Comparison of ENCODE assay signal across 1 cellular context in genomic region chr15:75639709-75640482, GRCh38.
TF ChIP-seq lines count a peak whose summit lies in the region.

A gene with protein sequence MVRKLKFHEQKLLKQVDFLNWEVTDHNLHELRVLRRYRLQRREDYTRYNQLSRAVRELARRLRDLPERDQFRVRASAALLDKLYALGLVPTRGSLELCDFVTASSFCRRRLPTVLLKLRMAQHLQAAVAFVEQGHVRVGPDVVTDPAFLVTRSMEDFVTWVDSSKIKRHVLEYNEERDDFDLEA (minus strand): TSS chr15:75640224. CDS start chr15:75640168, 56 bp downstream.

TF ChIP-seq in K562, 482 proteins besides CTCF, POLR2A, EP300 and RAD21 (continued from another document and continues in another):
- TF ChIP-seq SREBF1 (IDR thresholded peaks at IDR 0.05; ENCODE audit: borderline replicate concordance, low read depth, low read length) (no peak), GATA2 (CRISPR knock-in tag; IDR thresholded peaks at IDR 0.05) (no peak; the same call in 1 of the 2 replicates), SRF (CRISPR knock-in tag; IDR thresholded peaks at IDR 0.05) (no peak), NKRF (IDR thresholded peaks at IDR 0.05; ENCODE audit: borderline replicate concordance) (peak; percentile 94), CEBPG (CRISPR knock-in tag; IDR thresholded peaks at IDR 0.05) (0 out of 2 replicates have a peak, but pooled peaks have one; percentile 37), CEBPG (tag; conservative IDR thresholded peaks at IDR 0.05 in 1 of 2, IDR thresholded peaks at IDR 0.05 in 1 of 2) (no peak), ZNF354B (CRISPR knock-in tag; IDR thresholded peaks at IDR 0.05) (no peak), CREB5 (CRISPR knock-in tag; IDR thresholded peaks at IDR 0.05) (no peak), GABPA (tag; conservative IDR thresholded peaks at IDR 0.05; ENCODE audit: low read depth) (peak; percentile 68), HNRNPL (IDR thresholded peaks at IDR 0.05; ENCODE audit: low read depth, low read length) (no peak), ESRRB (CRISPR knock-in tag; IDR thresholded peaks at IDR 0.05; ENCODE audit: borderline replicate concordance) (no peak), HCFC1 (IDR thresholded peaks at IDR 0.05; ENCODE audit: low read depth, low read length) (peak; percentile 54), KDM4B (IDR thresholded peaks at IDR 0.05; ENCODE audit: borderline replicate concordance in 2 of 2, low read depth in 1 of 2) (no peak; a peak in 1 of 4 replicates), SFPQ (IDR thresholded peaks at IDR 0.05; ENCODE audit: low read depth, low read length) (no peak), HDAC2 (IDR thresholded peaks at IDR 0.05) (peak; percentile 61; the same call in 1 of the 2 replicates), MXI1 (IDR thresholded peaks at IDR 0.05; ENCODE audit: low read depth, low read length) (peak; percentile 43; the same call in 1 of the 2 replicates), GABPB1 (CRISPR knock-in tag; IDR thresholded peaks at IDR 0.05) (peak; percentile 65), RFX1 (IDR thresholded peaks at IDR 0.05) (no peak), RBM22 (IDR thresholded peaks at IDR 0.05; ENCODE audit: low read depth, low read length, poor library complexity, severe bottlenecking) (no peak), TEAD1 (CRISPR knock-in tag; IDR thresholded peaks at IDR 0.05) (peak in 1 of 2 experiments; percentile 80; a peak in 2 of 4 replicates), ZBTB12 (CRISPR knock-in tag; IDR thresholded peaks at IDR 0.05) (no peak), ZNF217 (CRISPR knock-in tag; IDR thresholded peaks at IDR 0.05) (no peak), ELK3 (CRISPR knock-in tag; IDR thresholded peaks at IDR 0.05) (no peak), MECOM (CRISPR knock-in tag; IDR thresholded peaks at IDR 0.05) (no peak), ZNF239 (CRISPR knock-in tag; IDR thresholded peaks at IDR 0.05) (no peak), TAF7 (tag; IDR thresholded peaks at IDR 0.05) (peak; percentile 49; the same call in 1 of the 2 replicates), BHLHE40 (IDR thresholded peaks at IDR 0.05; ENCODE audit: low read length) (peak; percentile 80), ATF3 (IDR thresholded peaks at IDR 0.05) (no peak), ATF3 (CRISPR knock-in tag; conservative IDR thresholded peaks at IDR 0.05) (no peak), ZNF316 (IDR thresholded peaks at IDR 0.05) (0 out of 2 replicates have a peak, but pooled peaks have one; percentile 16), POLR2AphosphoS5 (IDR thresholded peaks at IDR 0.05; ENCODE audit: control insufficient read depth, insufficient read depth, low read depth, low read length) (peak; percentile 91), SIN3B (IDR thresholded peaks at IDR 0.05; ENCODE audit: low read depth) (peak; percentile 61; the same call in 1 of the 2 replicates), TCF7 (IDR thresholded peaks at IDR 0.05; ENCODE audit: borderline replicate concordance) (no peak), TEAD4 (IDR thresholded peaks at IDR 0.05; ENCODE audit: low read length) (no peak), TEAD4 (CRISPR knock-in tag; IDR thresholded peaks at IDR 0.05; ENCODE audit: borderline replicate concordance) (peak; percentile 74; the same call in 1 of the 2 replicates)
- TF ChIP-seq, protein P1, sequence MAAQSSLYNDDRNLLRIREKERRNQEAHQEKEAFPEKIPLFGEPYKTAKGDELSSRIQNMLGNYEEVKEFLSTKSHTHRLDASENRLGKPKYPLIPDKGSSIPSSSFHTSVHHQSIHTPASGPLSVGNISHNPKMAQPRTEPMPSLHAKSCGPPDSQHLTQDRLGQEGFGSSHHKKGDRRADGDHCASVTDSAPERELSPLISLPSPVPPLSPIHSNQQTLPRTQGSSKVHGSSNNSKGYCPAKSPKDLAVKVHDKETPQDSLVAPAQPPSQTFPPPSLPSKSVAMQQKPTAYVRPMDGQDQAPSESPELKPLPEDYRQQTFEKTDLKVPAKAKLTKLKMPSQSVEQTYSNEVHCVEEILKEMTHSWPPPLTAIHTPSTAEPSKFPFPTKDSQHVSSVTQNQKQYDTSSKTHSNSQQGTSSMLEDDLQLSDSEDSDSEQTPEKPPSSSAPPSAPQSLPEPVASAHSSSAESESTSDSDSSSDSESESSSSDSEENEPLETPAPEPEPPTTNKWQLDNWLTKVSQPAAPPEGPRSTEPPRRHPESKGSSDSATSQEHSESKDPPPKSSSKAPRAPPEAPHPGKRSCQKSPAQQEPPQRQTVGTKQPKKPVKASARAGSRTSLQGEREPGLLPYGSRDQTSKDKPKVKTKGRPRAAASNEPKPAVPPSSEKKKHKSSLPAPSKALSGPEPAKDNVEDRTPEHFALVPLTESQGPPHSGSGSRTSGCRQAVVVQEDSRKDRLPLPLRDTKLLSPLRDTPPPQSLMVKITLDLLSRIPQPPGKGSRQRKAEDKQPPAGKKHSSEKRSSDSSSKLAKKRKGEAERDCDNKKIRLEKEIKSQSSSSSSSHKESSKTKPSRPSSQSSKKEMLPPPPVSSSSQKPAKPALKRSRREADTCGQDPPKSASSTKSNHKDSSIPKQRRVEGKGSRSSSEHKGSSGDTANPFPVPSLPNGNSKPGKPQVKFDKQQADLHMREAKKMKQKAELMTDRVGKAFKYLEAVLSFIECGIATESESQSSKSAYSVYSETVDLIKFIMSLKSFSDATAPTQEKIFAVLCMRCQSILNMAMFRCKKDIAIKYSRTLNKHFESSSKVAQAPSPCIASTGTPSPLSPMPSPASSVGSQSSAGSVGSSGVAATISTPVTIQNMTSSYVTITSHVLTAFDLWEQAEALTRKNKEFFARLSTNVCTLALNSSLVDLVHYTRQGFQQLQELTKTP (IDR thresholded peaks at IDR 0.05; ENCODE audit: low read depth in 1 of 2, partially characterized antibody in 2 of 2) = no peak
- TF ChIP-seq, protein P2, sequence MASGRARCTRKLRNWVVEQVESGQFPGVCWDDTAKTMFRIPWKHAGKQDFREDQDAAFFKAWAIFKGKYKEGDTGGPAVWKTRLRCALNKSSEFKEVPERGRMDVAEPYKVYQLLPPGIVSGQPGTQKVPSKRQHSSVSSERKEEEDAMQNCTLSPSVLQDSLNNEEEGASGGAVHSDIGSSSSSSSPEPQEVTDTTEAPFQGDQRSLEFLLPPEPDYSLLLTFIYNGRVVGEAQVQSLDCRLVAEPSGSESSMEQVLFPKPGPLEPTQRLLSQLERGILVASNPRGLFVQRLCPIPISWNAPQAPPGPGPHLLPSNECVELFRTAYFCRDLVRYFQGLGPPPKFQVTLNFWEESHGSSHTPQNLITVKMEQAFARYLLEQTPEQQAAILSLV (tag; IDR thresholded peaks at IDR 0.05) = no peak
- TF ChIP-seq, protein P3, sequence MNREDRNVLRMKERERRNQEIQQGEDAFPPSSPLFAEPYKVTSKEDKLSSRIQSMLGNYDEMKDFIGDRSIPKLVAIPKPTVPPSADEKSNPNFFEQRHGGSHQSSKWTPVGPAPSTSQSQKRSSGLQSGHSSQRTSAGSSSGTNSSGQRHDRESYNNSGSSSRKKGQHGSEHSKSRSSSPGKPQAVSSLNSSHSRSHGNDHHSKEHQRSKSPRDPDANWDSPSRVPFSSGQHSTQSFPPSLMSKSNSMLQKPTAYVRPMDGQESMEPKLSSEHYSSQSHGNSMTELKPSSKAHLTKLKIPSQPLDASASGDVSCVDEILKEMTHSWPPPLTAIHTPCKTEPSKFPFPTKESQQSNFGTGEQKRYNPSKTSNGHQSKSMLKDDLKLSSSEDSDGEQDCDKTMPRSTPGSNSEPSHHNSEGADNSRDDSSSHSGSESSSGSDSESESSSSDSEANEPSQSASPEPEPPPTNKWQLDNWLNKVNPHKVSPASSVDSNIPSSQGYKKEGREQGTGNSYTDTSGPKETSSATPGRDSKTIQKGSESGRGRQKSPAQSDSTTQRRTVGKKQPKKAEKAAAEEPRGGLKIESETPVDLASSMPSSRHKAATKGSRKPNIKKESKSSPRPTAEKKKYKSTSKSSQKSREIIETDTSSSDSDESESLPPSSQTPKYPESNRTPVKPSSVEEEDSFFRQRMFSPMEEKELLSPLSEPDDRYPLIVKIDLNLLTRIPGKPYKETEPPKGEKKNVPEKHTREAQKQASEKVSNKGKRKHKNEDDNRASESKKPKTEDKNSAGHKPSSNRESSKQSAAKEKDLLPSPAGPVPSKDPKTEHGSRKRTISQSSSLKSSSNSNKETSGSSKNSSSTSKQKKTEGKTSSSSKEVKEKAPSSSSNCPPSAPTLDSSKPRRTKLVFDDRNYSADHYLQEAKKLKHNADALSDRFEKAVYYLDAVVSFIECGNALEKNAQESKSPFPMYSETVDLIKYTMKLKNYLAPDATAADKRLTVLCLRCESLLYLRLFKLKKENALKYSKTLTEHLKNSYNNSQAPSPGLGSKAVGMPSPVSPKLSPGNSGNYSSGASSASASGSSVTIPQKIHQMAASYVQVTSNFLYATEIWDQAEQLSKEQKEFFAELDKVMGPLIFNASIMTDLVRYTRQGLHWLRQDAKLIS (CRISPR knock-in tag; IDR thresholded peaks at IDR 0.05) = peak; percentile 96
- TF ChIP-seq, protein P4, sequence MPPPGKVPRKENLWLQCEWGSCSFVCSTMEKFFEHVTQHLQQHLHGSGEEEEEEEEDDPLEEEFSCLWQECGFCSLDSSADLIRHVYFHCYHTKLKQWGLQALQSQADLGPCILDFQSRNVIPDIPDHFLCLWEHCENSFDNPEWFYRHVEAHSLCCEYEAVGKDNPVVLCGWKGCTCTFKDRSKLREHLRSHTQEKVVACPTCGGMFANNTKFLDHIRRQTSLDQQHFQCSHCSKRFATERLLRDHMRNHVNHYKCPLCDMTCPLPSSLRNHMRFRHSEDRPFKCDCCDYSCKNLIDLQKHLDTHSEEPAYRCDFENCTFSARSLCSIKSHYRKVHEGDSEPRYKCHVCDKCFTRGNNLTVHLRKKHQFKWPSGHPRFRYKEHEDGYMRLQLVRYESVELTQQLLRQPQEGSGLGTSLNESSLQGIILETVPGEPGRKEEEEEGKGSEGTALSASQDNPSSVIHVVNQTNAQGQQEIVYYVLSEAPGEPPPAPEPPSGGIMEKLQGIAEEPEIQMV (tag; conservative IDR thresholded peaks at IDR 0.05; ENCODE audit: low read depth) = no peak
- TF ChIP-seq, protein P5, sequence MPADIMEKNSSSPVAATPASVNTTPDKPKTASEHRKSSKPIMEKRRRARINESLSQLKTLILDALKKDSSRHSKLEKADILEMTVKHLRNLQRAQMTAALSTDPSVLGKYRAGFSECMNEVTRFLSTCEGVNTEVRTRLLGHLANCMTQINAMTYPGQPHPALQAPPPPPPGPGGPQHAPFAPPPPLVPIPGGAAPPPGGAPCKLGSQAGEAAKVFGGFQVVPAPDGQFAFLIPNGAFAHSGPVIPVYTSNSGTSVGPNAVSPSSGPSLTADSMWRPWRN (IDR thresholded peaks at IDR 0.05; ENCODE audit: low read depth) = no peak
